Comparison of ENCODE assay signal across 24 cellular contexts in the genomic region with DNA sequence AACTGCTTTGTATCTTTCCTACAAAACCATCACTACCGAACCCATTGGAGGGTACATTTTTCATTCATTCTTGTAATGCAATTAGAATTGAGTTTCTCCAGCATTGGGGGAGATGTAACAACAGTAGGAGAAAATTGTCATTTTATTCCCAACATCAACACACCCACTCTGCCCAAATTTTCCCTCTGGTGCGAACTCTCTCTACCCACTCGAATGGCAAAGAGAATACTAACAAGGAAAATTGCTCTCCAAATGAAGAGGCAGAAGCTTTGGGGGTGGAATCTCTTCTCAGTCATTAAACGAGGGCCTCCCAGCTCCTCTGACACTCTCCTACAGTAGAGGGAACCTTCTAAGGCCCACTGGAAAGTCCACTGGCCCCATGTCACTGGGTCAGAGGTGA.
"Had no signal": no experiment of that assay in that cellular context is flagged by ENCODE, and none has a peak within 500 bp of the region (broad histone marks: within the 10 kb centered on the region; RNA-seq: fewer than 3 reads in every experiment).

No MANE protein-coding gene starts in this region.

- H3K4me3 Mint-ChIP-seq: naive B cell; natural killer cell; nephron progenitor cell; neural progenitor cell; stimulated activated effector memory CD8-positive, alpha-beta T cell treated with anti-CD3 and anti-CD28 coated beads, Interleukin-12 subunit alpha, Interleukin-12 subunit beta, amount 100 ng/mL, for 72 hours; stimulated activated naive CD8-positive, alpha-beta T cell treated with anti-CD3 and anti-CD28 coated beads, Interleukin-15, Interleukin-2, amounts not matched to agents 100 ng/mL and 50 ng/mL, for 24 hours; type B pancreatic cell had no signal

- H3K36me3 Mint-ChIP-seq: naive B cell; natural killer cell; neural progenitor cell; stimulated activated effector memory CD8-positive, alpha-beta T cell treated with anti-CD3 and anti-CD28 coated beads, Interleukin-12 subunit alpha, Interleukin-12 subunit beta, amount 100 ng/mL, for 72 hours; type B pancreatic cell had no signal

- H3K27me3 Mint-ChIP-seq: stimulated activated naive CD8-positive, alpha-beta T cell treated with anti-CD3 and anti-CD28 coated beads, Interleukin-15, Interleukin-2, amounts not matched to agents 100 ng/mL and 50 ng/mL, for 24 hours had no signal

- DNase-seq: heart right ventricle; kidney; left colon; left lung; lower lobe of right lung; mammary epithelial cell; mesenchymal stem cell; naive B cell; natural killer cell; nephron progenitor cell; ovary; retina; right cardiac atrium; stimulated activated CD4-positive, alpha-beta T cell treated with anti-CD3 and anti-CD28 coated beads, Interleukin-12 subunit alpha, Interleukin-12 subunit beta, amount 100 ng/mL, for 4 hours; stimulated activated CD4-positive, alpha-beta T cell treated with anti-CD3 and anti-CD28 coated beads, Interleukin-15, amount 100 ng/mL, for 24 hours; stimulated activated CD4-positive, alpha-beta T cell treated with anti-CD3 and anti-CD28 coated beads, Interleukin-2, amount 100 ng/mL, for 24 hours; stimulated activated CD4-positive, alpha-beta T cell treated with anti-CD3 and anti-CD28 coated beads, Interleukin-4, amount 100 ng/mL, for 1 hour; stimulated activated naive CD4-positive, alpha-beta T cell; uterus had no signal

- H3K4me1 Mint-ChIP-seq: natural killer cell had no signal

- H3K9me3 Mint-ChIP-seq: naive B cell; natural killer cell; nephron progenitor cell; neural progenitor cell; stimulated activated effector memory CD8-positive, alpha-beta T cell treated with anti-CD3 and anti-CD28 coated beads, Interleukin-12 subunit alpha, Interleukin-12 subunit beta, amount 100 ng/mL, for 72 hours; stimulated activated naive CD8-positive, alpha-beta T cell treated with anti-CD3 and anti-CD28 coated beads, Interleukin-15, Interleukin-2, amounts not matched to agents 100 ng/mL and 50 ng/mL, for 24 hours; type B pancreatic cell had no signal

- H3K27ac Mint-ChIP-seq: natural killer cell; nephron progenitor cell; neural progenitor cell; progenitor cell of endocrine pancreas; stimulated activated effector memory CD8-positive, alpha-beta T cell treated with anti-CD3 and anti-CD28 coated beads, Interleukin-12 subunit alpha, Interleukin-12 subunit beta, amount 100 ng/mL, for 72 hours; type B pancreatic cell had no signal
